Comparison of ENCODE assay signal across 8 cellular contexts in the genomic region with DNA sequence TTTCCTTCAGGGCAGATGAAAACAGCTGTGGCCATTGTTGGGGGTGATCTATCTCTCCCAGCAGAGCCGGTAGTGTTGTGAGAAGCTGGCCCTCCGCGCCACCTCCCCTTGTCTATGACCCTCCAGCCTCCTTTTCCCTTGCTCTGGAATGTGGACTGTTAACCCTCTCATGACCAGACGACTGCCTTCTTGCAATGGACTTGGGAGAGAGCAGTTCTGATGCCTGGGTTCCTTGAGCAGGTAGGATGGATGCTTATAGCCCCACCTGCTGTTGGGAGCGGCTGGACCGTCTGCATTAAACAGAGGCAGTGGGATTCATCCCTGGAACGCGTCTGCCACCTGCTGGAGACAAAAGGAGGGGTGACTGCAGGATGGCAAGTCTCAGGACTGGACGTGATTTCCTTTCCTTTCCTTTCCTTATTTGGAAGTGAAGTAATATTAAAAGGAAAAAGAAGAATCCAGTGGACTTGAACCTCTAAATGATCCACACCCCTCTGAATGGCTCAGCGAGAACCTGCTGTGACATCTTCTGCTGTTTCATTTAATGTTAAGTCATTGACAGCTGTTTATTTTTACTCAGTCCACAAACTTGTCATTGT. TPM values are rescaled to one million over a fixed set of nuclear protein-coding genes. Genes with fewer than 3 reads are reported as not detected.
DNase-seq lines count a peak whose midpoint lies in the region; ATAC-seq, FAIRE-seq and TF ChIP-seq lines count a peak whose summit lies in the region.

No MANE protein-coding gene starts in this region.

- H3K9ac ChIP-seq in DND-41 (ENCODE audit: low read depth, low read length) (no peak overlapping the region), HUES64 (ENCODE audit: low read depth, low read length) (no peak overlapping the region), mesendoderm (ENCODE audit: low read length) (no peak overlapping the region)

- no peak overlapping the region for H2BK120ac ChIP-seq in mesendoderm (ENCODE audit: low read depth, low read length)

- H3K36me3 ChIP-seq in DND-41 (ENCODE audit: insufficient read depth, low read length) (no peaks in the 10 kb centered on the region), HUES64 (ENCODE audit: insufficient read depth, low read length) (no peaks in the 10 kb centered on the region), mesendoderm (ENCODE audit: control insufficient read depth, insufficient read depth, low read length) (no peaks in the 10 kb centered on the region)

- H2BK5ac ChIP-seq in mesendoderm (ENCODE audit: low read length), result no peak overlapping the region

- no peaks in the 10 kb centered on the region for H3K4me1 ChIP-seq in DND-41 (ENCODE audit: insufficient read depth, low read length)
- peaks cover 10% of the 10 kb centered on the region; the same call in 1 of the 2 replicates for H3K4me1 ChIP-seq in HUES64 (ENCODE audit: insufficient read depth, low read length)
- no peaks in the 10 kb centered on the region for H3K4me1 ChIP-seq in mesendoderm (ENCODE audit: control insufficient read depth, low read depth, low read length)

- no peak overlapping the region for H2AK5ac ChIP-seq in mesendoderm (ENCODE audit: low read length)

- H3K9me3 ChIP-seq in DND-41 (ENCODE audit: insufficient read depth, low read length, severe bottlenecking) (no peaks in the 10 kb centered on the region), HUES64 (ENCODE audit: insufficient read depth, low read depth, low read length) (no peaks in the 10 kb centered on the region)

- H2AFZ ChIP-seq in DND-41 (ENCODE audit: low read depth, low read length), result no peak overlapping the region

- peak; percentile 100 for TF ChIP-seq CTCF in DND-41 (IDR thresholded peaks at IDR 0.05; ENCODE audit: borderline replicate concordance, extremely low read depth, low read length, poor library complexity, severe bottlenecking)

- no peak overlapping the region for H3K18ac ChIP-seq in mesendoderm (ENCODE audit: low read length)

- H4K5ac ChIP-seq in mesendoderm (ENCODE audit: low read length), result no peak overlapping the region

- peak; percentile 73 for FAIRE-seq in endometrium (lab: Jason Lieb, UNC)

- DNase-seq in DND-41, result peak; percentile 87
- DNase-seq in NOMO-1 (lab: John Stamatoyannopoulos, UW; ENCODE audit: unreplicated experiment in 2 of 2), result peak; percentile 51 to 67
- peak; percentile 70 to 80 for DNase-seq in activated CD8-positive, alpha-beta memory T cell treated with anti-CD3 and anti-CD28 coated beads for 4 hours (ENCODE audit: low read depth in 2 of 2)
- peak; percentile 96 for DNase-seq in mesendoderm
- DNase-seq in stimulated activated CD8-positive, alpha-beta memory T cell treated with anti-CD3 and anti-CD28 coated beads, Interleukin-15, amount 100 ng/mL, for 48 hours (ENCODE audit: low read depth in 2 of 2), result peak; percentile 70 to 79
- no peak for DNase-seq in cortex of kidney (lab: John Stamatoyannopoulos, UW)

- no peaks in the 10 kb centered on the region for H3K27me3 ChIP-seq in DND-41 (ENCODE audit: insufficient read depth, low read length, poor library complexity)
- peaks cover 24% of the 10 kb centered on the region for H3K27me3 ChIP-seq in HUES64 (ENCODE audit: insufficient read depth, low read length)
- H3K27me3 ChIP-seq in mesendoderm (ENCODE audit: insufficient read depth, low read length, poor library complexity), result no peaks in the 10 kb centered on the region

- H3K79me2 ChIP-seq in DND-41 (ENCODE audit: insufficient read depth, low read length) (no peaks in the 10 kb centered on the region), mesendoderm (ENCODE audit: control insufficient read depth, insufficient read depth, low read length) (no peaks in the 10 kb centered on the region)

- H3K27ac ChIP-seq in DND-41 (ENCODE audit: low read length) (no peak overlapping the region), HUES64 (ENCODE audit: low read depth, low read length) (no peak overlapping the region), mesendoderm (ENCODE audit: low read depth, low read length) (no peak overlapping the region)

- H3K4me2 ChIP-seq in DND-41 (ENCODE audit: insufficient read depth, low read length) (no peak overlapping the region), mesendoderm (ENCODE audit: low read length) (no peak overlapping the region)

- ATAC-seq in DND-41 (ENCODE audit: insufficient read depth, low read depth), result peak; percentile 94

- H3K56ac ChIP-seq in mesendoderm (ENCODE audit: low read length), result no peak overlapping the region

- H4K8ac ChIP-seq in mesendoderm (ENCODE audit: low read depth, low read length), result no peak overlapping the region

- no peaks in the 10 kb centered on the region for H4K20me1 ChIP-seq in DND-41 (ENCODE audit: insufficient read depth, low read length)

- H3K4me3 ChIP-seq in DND-41 (ENCODE audit: low read depth in 1 of 2, low read length in 2 of 2) (no peak overlapping the region), HUES64 (ENCODE audit: low read length) (peak overlapping the region; percentile 19; the same call in 1 of the 2 replicates), mesendoderm (ENCODE audit: low read length) (no peak overlapping the region)

- no peak overlapping the region for H2BK15ac ChIP-seq in mesendoderm (replicated peaks; ENCODE audit: low read depth)

- H3K79me1 ChIP-seq in mesendoderm (ENCODE audit: low read length), result no peaks in the 10 kb centered on the region

- H3K4ac ChIP-seq in mesendoderm (ENCODE audit: low read depth, low read length), result no peak overlapping the region

- H3K23ac ChIP-seq in mesendoderm (ENCODE audit: low read length), result no peak overlapping the region

- 0% methylated on average over 10 of the region's 10 CpGs for WGBS in HUES64
- no CpG with 5 or more reads among the region's 10 CpGs for WGBS in mesendoderm (ENCODE audit: extremely low coverage, insufficient coverage, low lambda C conversion rate)

RNA-seq across cellular contexts. Expression of gene SOST, which starts 1.8 kb away (rescaled TPM):
- polyA plus RNA-seq in HUES64 (2013, experiment 1 of 2), result 0.50 TPM
- polyA plus RNA-seq in HUES64 (2013, experiment 2 of 2), result 0.63 TPM
- 0.13 TPM for polyA plus RNA-seq in mesendoderm (2013, experiment 1 of 2)
- 0.14 TPM for polyA plus RNA-seq in mesendoderm (2013, experiment 2 of 2)

RNA-seq across cellular contexts. Expression of gene DUSP3, which starts 18.4 kb away (rescaled TPM):
- 12.8 TPM for polyA plus RNA-seq in HUES64 (2013, experiment 1 of 2)
- polyA plus RNA-seq in HUES64 (2013, experiment 2 of 2), result 14.3 TPM
- 21.5 TPM for polyA plus RNA-seq in mesendoderm (2013, experiment 1 of 2)
- 21.8 TPM for polyA plus RNA-seq in mesendoderm (2013, experiment 2 of 2)

RNA-seq across cellular contexts. Expression of gene CFAP97D1, which starts 19.9 kb away (rescaled TPM):
- polyA plus RNA-seq in HUES64 (2013, experiment 1 of 2), result not detected
- polyA plus RNA-seq in HUES64 (2013, experiment 2 of 2), result not detected
- 0.03 TPM for polyA plus RNA-seq in mesendoderm (2013, experiment 1 of 2)
- polyA plus RNA-seq in mesendoderm (2013, experiment 2 of 2), result 0.03 TPM
